In the genomic region with DNA sequence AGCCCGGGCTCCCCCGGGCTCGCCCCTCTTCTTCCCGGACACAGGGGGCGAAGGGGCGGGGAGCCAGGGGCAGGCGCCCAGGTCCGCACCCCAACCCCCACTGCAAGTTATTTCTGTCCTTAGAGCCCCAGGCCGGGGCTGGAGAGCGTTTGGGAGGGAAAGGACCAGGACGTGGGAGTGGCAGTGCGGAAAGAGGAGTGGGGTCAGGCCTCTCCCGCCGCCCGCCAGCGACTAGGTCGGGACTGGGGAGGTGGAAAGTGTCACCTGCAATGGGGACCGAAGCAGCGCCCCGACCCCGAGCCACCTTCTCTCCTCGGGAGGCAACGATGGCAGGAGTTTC, we compare ENCODE assay signal across 10 cellular contexts. TPM values are rescaled to one million over a fixed set of nuclear protein-coding genes. Genes with fewer than 3 reads are reported as not detected.
DNase-seq lines count a peak whose midpoint lies in the region; ATAC-seq lines count a peak whose summit lies in the region.
"Had no signal": no experiment of that assay in that cellular context is flagged by ENCODE, and none has a peak within 500 bp of the region (broad histone marks: within the 10 kb centered on the region; RNA-seq: fewer than 3 reads in every experiment).

No MANE protein-coding gene starts in this region.

- H3K4me1 ChIP-seq in GM23248 (ENCODE audit: insufficient read depth) (no peaks in the 10 kb centered on the region), skeletal muscle satellite cell (ENCODE audit: control insufficient read depth, insufficient read depth, low read length) (no peaks in the 10 kb centered on the region)

- no peaks in the 10 kb centered on the region for H3K36me3 Mint-ChIP-seq in activated T-helper 1 cell treated with anti-CD3 and anti-CD28 coated beads, Interleukin-12 subunit alpha, Interleukin-12 subunit beta, Interleukin-2, Interleukin-4 antibody, amounts not matched to agents 30 ng/mL and 10 ng/mL and 1 ng/mL, durations not matched to agents 14 hours and 24 hours and 36 hours (ENCODE audit: low read depth)
- H3K36me3 Mint-ChIP-seq in effector memory CD8-positive, alpha-beta T cell (ENCODE audit: insufficient read depth), result no peaks in the 10 kb centered on the region
- H3K36me3 Mint-ChIP-seq in activated T-cell treated with anti-CD3 and anti-CD28 coated beads, Interleukin-2, amount 50 U/mL, for 24 hours (ENCODE audit: low read depth), result no peaks in the 10 kb centered on the region

- ATAC-seq in effector memory CD8-positive, alpha-beta T cell (replicated peaks), result no peak

- H3K27me3 Mint-ChIP-seq in activated T-helper 1 cell treated with anti-CD3 and anti-CD28 coated beads, Interleukin-12 subunit alpha, Interleukin-12 subunit beta, Interleukin-2, Interleukin-4 antibody, amounts not matched to agents 30 ng/mL and 10 ng/mL and 1 ng/mL, durations not matched to agents 14 hours and 24 hours and 36 hours (ENCODE audit: insufficient read depth), result no peaks in the 10 kb centered on the region
- H3K27me3 Mint-ChIP-seq in effector memory CD8-positive, alpha-beta T cell, result no peaks in the 10 kb centered on the region
- peaks cover 54% of the 10 kb centered on the region for H3K27me3 Mint-ChIP-seq in activated T-cell treated with anti-CD3 and anti-CD28 coated beads, Interleukin-2, amount 50 U/mL, for 24 hours

- H3K27ac ChIP-seq in GM23248, result no peak overlapping the region

- no peaks in the 10 kb centered on the region for H3K9me2 ChIP-seq in GM23248 (ENCODE audit: insufficient read depth)

- no peaks in the 10 kb centered on the region for H3K36me3 ChIP-seq in GM23248 (ENCODE audit: low read depth)
- no peaks in the 10 kb centered on the region for H3K36me3 ChIP-seq in skeletal muscle satellite cell (ENCODE audit: insufficient read depth, low read length)

- DNase-seq in GM23248 (no peak), ecto neural progenitor cell (ENCODE audit: low spot score) (no peak)
- DNase-seq in activated T-helper 1 cell treated with anti-CD3 and anti-CD28 coated beads, Interleukin-12 subunit alpha, Interleukin-12 subunit beta, Interleukin-2, Interleukin-4 antibody, amounts not matched to agents 30 ng/mL and 10 ng/mL and 1 ng/mL, durations not matched to agents 14 hours and 24 hours and 36 hours (ENCODE audit: low spot score), result no peak
- no peak for DNase-seq in effector memory CD8-positive, alpha-beta T cell
- DNase-seq in activated T-cell treated with anti-CD3 and anti-CD28 coated beads, Interleukin-2, amount 50 U/mL, for 24 hours, result no peak
- no peak for DNase-seq in activated CD4-positive, alpha-beta T cell treated with anti-CD3 and anti-CD28 coated beads, Interleukin-2, amount 50 U/mL, for 4 hours

- in situ Hi-C loops in GM23248 (cut with MboI), result no loop called here

- H3K4me3 Mint-ChIP-seq in activated T-helper 1 cell treated with anti-CD3 and anti-CD28 coated beads, Interleukin-12 subunit alpha, Interleukin-12 subunit beta, Interleukin-2, Interleukin-4 antibody, amounts not matched to agents 30 ng/mL and 10 ng/mL and 1 ng/mL, durations not matched to agents 14 hours and 24 hours and 36 hours, result peak overlapping the region; percentile 26
- H3K4me3 Mint-ChIP-seq in effector memory CD8-positive, alpha-beta T cell, result peak overlapping the region in 1 of 2 donors; percentile 14
- no peak overlapping the region for H3K4me3 Mint-ChIP-seq in activated T-cell treated with anti-CD3 and anti-CD28 coated beads, Interleukin-2, amount 50 U/mL, for 24 hours

- H3K4me3 ChIP-seq in GM23248, result peak overlapping the region; percentile 54; the same call in 1 of the 2 replicates
- H3K4me3 ChIP-seq in iPS-18c (ENCODE audit: insufficient read depth, low read depth, low read length), result peak overlapping the region; percentile 58
- H3K4me3 ChIP-seq in skeletal muscle satellite cell (ENCODE audit: low read length), result peak overlapping the region; percentile 67

- no peaks in the 10 kb centered on the region for H3K9me3 Mint-ChIP-seq in activated T-helper 1 cell treated with anti-CD3 and anti-CD28 coated beads, Interleukin-12 subunit alpha, Interleukin-12 subunit beta, Interleukin-2, Interleukin-4 antibody, amounts not matched to agents 30 ng/mL and 10 ng/mL and 1 ng/mL, durations not matched to agents 14 hours and 24 hours and 36 hours
- no peaks in the 10 kb centered on the region for H3K9me3 Mint-ChIP-seq in effector memory CD8-positive, alpha-beta T cell
- H3K9me3 Mint-ChIP-seq in activated T-cell treated with anti-CD3 and anti-CD28 coated beads, Interleukin-2, amount 50 U/mL, for 24 hours, result no peaks in the 10 kb centered on the region
- H3K9me3 Mint-ChIP-seq: activated T-helper 2 cell treated with anti-CD3 and anti-CD28 coated beads, Interferon-gamma antibody, Interleukin-2, Interleukin-4, amounts not matched to agents 10 μg/mL and 5 μg/mL and 100 μg/mL, durations not matched to agents 14 hours and 24 hours and 36 hours; stimulated activated naive CD8-positive, alpha-beta T cell treated with anti-CD3 and anti-CD28 coated beads, Interleukin-15, Interleukin-2, amounts not matched to agents 100 ng/mL and 50 ng/mL, for 24 hours had no signal

- peaks cover 20% of the 10 kb centered on the region for H3K4me1 Mint-ChIP-seq in activated T-helper 1 cell treated with anti-CD3 and anti-CD28 coated beads, Interleukin-12 subunit alpha, Interleukin-12 subunit beta, Interleukin-2, Interleukin-4 antibody, amounts not matched to agents 30 ng/mL and 10 ng/mL and 1 ng/mL, durations not matched to agents 14 hours and 24 hours and 36 hours (ENCODE audit: low read depth)
- no peaks in the 10 kb centered on the region for H3K4me1 Mint-ChIP-seq in effector memory CD8-positive, alpha-beta T cell (ENCODE audit: low read depth in 2 of 2)
- peaks cover 1% of the 10 kb centered on the region for H3K4me1 Mint-ChIP-seq in activated T-cell treated with anti-CD3 and anti-CD28 coated beads, Interleukin-2, amount 50 U/mL, for 24 hours (ENCODE audit: low read depth)

- no peaks in the 10 kb centered on the region for H4K20me1 ChIP-seq in GM23248 (ENCODE audit: insufficient read depth)

- no peaks in the 10 kb centered on the region for H3F3A ChIP-seq in GM23248 (ENCODE audit: insufficient read depth)

- H3K27me3 ChIP-seq in GM23248 (replicated peaks; ENCODE audit: insufficient read depth), result no peaks in the 10 kb centered on the region
- peaks cover 7% of the 10 kb centered on the region for H3K27me3 ChIP-seq in skeletal muscle satellite cell (ENCODE audit: control insufficient read depth, insufficient read depth, low read length)

- no peak overlapping the region for H3K27ac Mint-ChIP-seq in activated T-helper 1 cell treated with anti-CD3 and anti-CD28 coated beads, Interleukin-12 subunit alpha, Interleukin-12 subunit beta, Interleukin-2, Interleukin-4 antibody, amounts not matched to agents 30 ng/mL and 10 ng/mL and 1 ng/mL, durations not matched to agents 14 hours and 24 hours and 36 hours
- H3K27ac Mint-ChIP-seq in effector memory CD8-positive, alpha-beta T cell, result no peak overlapping the region
- no peak overlapping the region for H3K27ac Mint-ChIP-seq in activated T-cell treated with anti-CD3 and anti-CD28 coated beads, Interleukin-2, amount 50 U/mL, for 24 hours
- H3K27ac Mint-ChIP-seq: activated T-helper 2 cell treated with anti-CD3 and anti-CD28 coated beads, Interferon-gamma antibody, Interleukin-2, Interleukin-4, amounts not matched to agents 10 μg/mL and 5 μg/mL and 100 μg/mL, durations not matched to agents 14 hours and 24 hours and 36 hours; stimulated activated naive CD8-positive, alpha-beta T cell treated with anti-CD3 and anti-CD28 coated beads, Interleukin-15, Interleukin-2, amounts not matched to agents 100 ng/mL and 50 ng/mL, for 24 hours had no signal

- H2AFZ ChIP-seq in GM23248, result peak overlapping the region; percentile 41; the same call in 1 of the 2 replicates

- H3K9me3 ChIP-seq in GM23248 (ENCODE audit: low read depth) (no peaks in the 10 kb centered on the region), iPS-18c (ENCODE audit: control insufficient read depth, insufficient read depth, low read length) (peaks cover 7% of the 10 kb centered on the region), skeletal muscle satellite cell (replicated peaks; ENCODE audit: low read length) (no peaks in the 10 kb centered on the region)

- no peak overlapping the region for H3K4me2 ChIP-seq in GM23248 (ENCODE audit: unreplicated experiment)
- H3K4me2 ChIP-seq in skeletal muscle satellite cell (ENCODE audit: low read length), result peak overlapping the region; percentile 84

- no peak overlapping the region for H3K9ac ChIP-seq in GM23248
- peak overlapping the region; percentile 26 for H3K9ac ChIP-seq in skeletal muscle satellite cell (ENCODE audit: low read depth, low read length)

- 0 to 3% methylated on average over 5 to 19 of the region's 23 CpGs for WGBS in GM23248 (ENCODE audit: low coverage in 1 of 2, low lambda C conversion rate in 2 of 2, missing lambda C conversion rate in 2 of 2), 2 experiments

- no peaks in the 10 kb centered on the region for H3K79me2 ChIP-seq in GM23248 (ENCODE audit: insufficient read depth)

- intact Hi-C loops in activated T-helper 1 cell treated with anti-CD3 and anti-CD28 coated beads, Interleukin-12 subunit alpha, Interleukin-12 subunit beta, Interleukin-2, Interleukin-4 antibody, amounts not matched to agents 30 ng/mL and 10 ng/mL and 1 ng/mL, durations not matched to agents 14 hours and 24 hours and 36 hours (cut with micrococcal nuclease), result no loop called here

RNA-seq across cellular contexts. Expression of a gene that starts 0.4 kb away (rescaled TPM):
- not detected in 2 replicates for total RNA-seq in GM23248 (2014; rRNA removed; shearing (Covaris generic))
- polyA plus RNA-seq in GM23248 (2016; fragmentation: Nextera tagmentation; extraction: Ambion mirVana), result not detected in 2 replicates
- total RNA-seq in activated T-helper 1 cell treated with anti-CD3 and anti-CD28 coated beads, Interleukin-12 subunit alpha, Interleukin-12 subunit beta, Interleukin-2, Interleukin-4 antibody, amounts not matched to agents 30 ng/mL and 10 ng/mL and 1 ng/mL, durations not matched to agents 14 hours and 24 hours and 36 hours, result not detected in 2 replicates
- not detected in 2 replicates for total RNA-seq in skeletal muscle satellite cell (2012; rRNA removed)
- total RNA-seq: activated T-helper 2 cell treated with anti-CD3 and anti-CD28 coated beads, Interferon-gamma antibody, Interleukin-2, Interleukin-4, amounts not matched to agents 10 μg/mL and 5 μg/mL and 100 μg/mL, durations not matched to agents 14 hours and 24 hours and 36 hours had no signal
